ENCODE assay signal across 10 cellular contexts in genomic region chr11:44096360-44097188, GRCh38. TPM values are rescaled to one million over a fixed set of nuclear protein-coding genes. Genes with fewer than 3 reads are reported as not detected.
DNase-seq lines count a peak whose midpoint lies in the region; ATAC-seq, FAIRE-seq and TF ChIP-seq lines count a peak whose summit lies in the region.
"Had no signal": no experiment of that assay in that cellular context is flagged by ENCODE, and none has a peak within 500 bp of the region (broad histone marks: within the 10 kb centered on the region; RNA-seq: fewer than 3 reads in every experiment).

No MANE protein-coding gene starts in this region.

- H3K9me3 ChIP-seq in OCI-LY3 (ENCODE audit: insufficient read depth, low read length) (no peaks in the 10 kb centered on the region), muscle layer of duodenum (ENCODE audit: control insufficient read depth in 1 of 2, low read length in 2 of 2) (no peaks in the 10 kb centered on the region)
- H3K9me3 ChIP-seq in effector memory CD4-positive, alpha-beta T cell (ENCODE audit: control insufficient read depth, low read length) = no peaks in the 10 kb centered on the region

- H3K4me2 ChIP-seq in OCI-LY3 (ENCODE audit: low read length) = peak overlapping the region; percentile 92

- H3K36me3 ChIP-seq in OCI-LY3 (replicated peaks; ENCODE audit: low read depth, low read length) = no peaks in the 10 kb centered on the region
- H3K36me3 ChIP-seq in effector memory CD4-positive, alpha-beta T cell (ENCODE audit: control insufficient read depth, insufficient read depth, low read length) = no peaks in the 10 kb centered on the region
- H3K36me3 ChIP-seq in muscle layer of duodenum (ENCODE audit: control insufficient read depth in 1 of 2, insufficient read depth in 2 of 2, low read length in 2 of 2) = no peaks in the 10 kb centered on the region

- H3K79me2 ChIP-seq in OCI-LY3 (ENCODE audit: low read length) = peaks cover 19% of the 10 kb centered on the region

- H3K27ac Mint-ChIP-seq in T-helper 2 cell treated with Interferon-gamma antibody and Interleukin-4, amounts not matched to agents 5 μg/mL and 100 μg/mL, for 36 hours = no peak overlapping the region

- H3K4me1 ChIP-seq in OCI-LY3 (ENCODE audit: low read length) (peaks cover 16% of the 10 kb centered on the region), muscle layer of duodenum (ENCODE audit: control insufficient read depth in 1 of 2, insufficient read depth in 2 of 2, low read length in 2 of 2) (peaks cover 0 to 8% of the 10 kb centered on the region in 2 donors)
- H3K4me1 ChIP-seq in effector memory CD4-positive, alpha-beta T cell (ENCODE audit: control insufficient read depth, insufficient read depth, low read length, poor library complexity, severe bottlenecking) = peaks cover 13% of the 10 kb centered on the region

- TF ChIP-seq CTCF in OCI-LY3 (IDR thresholded peaks at IDR 0.05; ENCODE audit: low read depth, low read length) = no peak

- peaks cover 3% of the 10 kb centered on the region for H3K36me3 Mint-ChIP-seq in T-helper 2 cell treated with Interferon-gamma antibody and Interleukin-4, amounts not matched to agents 5 μg/mL and 100 μg/mL, for 36 hours (ENCODE audit: low read depth)

- H3K4me3 ChIP-seq in OCI-LY3 (ENCODE audit: low read length) = peak overlapping the region; percentile 95
- H3K4me3 ChIP-seq in effector memory CD4-positive, alpha-beta T cell (ENCODE audit: insufficient read depth, low read depth, low read length, poor library complexity, severe bottlenecking) = peak overlapping the region; percentile 93
- H3K4me3 ChIP-seq in muscle layer of duodenum (ENCODE audit: low read depth in 1 of 2, low read length in 2 of 2) = peak overlapping the region; percentile 64 to 92

- H3K9me3 Mint-ChIP-seq in T-helper 2 cell treated with Interferon-gamma antibody and Interleukin-4, amounts not matched to agents 5 μg/mL and 100 μg/mL, for 36 hours = no peaks in the 10 kb centered on the region

- H3K27me3 ChIP-seq in OCI-LY3 (ENCODE audit: low read depth, low read length) (no peaks in the 10 kb centered on the region), muscle layer of duodenum (ENCODE audit: low read depth, low read length) (no peaks in the 10 kb centered on the region)
- H3K27me3 ChIP-seq in effector memory CD4-positive, alpha-beta T cell (replicated peaks; ENCODE audit: control insufficient read depth, insufficient read depth, low read length, poor library complexity, severe bottlenecking) = no peaks in the 10 kb centered on the region

- H3K4me3 Mint-ChIP-seq in T-helper 2 cell treated with Interferon-gamma antibody and Interleukin-4, amounts not matched to agents 5 μg/mL and 100 μg/mL, for 36 hours = peak overlapping the region; percentile 86

- H3K4me1 Mint-ChIP-seq in T-helper 2 cell treated with Interferon-gamma antibody and Interleukin-4, amounts not matched to agents 5 μg/mL and 100 μg/mL, for 36 hours (ENCODE audit: low read depth) = peaks cover 22% of the 10 kb centered on the region

- H2AFZ ChIP-seq in OCI-LY3 (ENCODE audit: low read depth, low read length) = no peak overlapping the region

- FAIRE-seq in frontal cortex (lab: Jason Lieb, UNC) = no peak
- FAIRE-seq: endometrium, G401.6 had no signal

- no peaks in the 10 kb centered on the region for H4K20me1 ChIP-seq in OCI-LY3 (ENCODE audit: insufficient read depth, low read length)

- peak overlapping the region; percentile 73 for H3K9ac ChIP-seq in OCI-LY3 (ENCODE audit: low read length)

- peaks cover 2% of the 10 kb centered on the region for H3K27me3 Mint-ChIP-seq in T-helper 2 cell treated with Interferon-gamma antibody and Interleukin-4, amounts not matched to agents 5 μg/mL and 100 μg/mL, for 36 hours (ENCODE audit: low read depth)

- no peak for DNase-seq in T-helper 2 cell treated with Interferon-gamma antibody and Interleukin-4, amounts not matched to agents 5 μg/mL and 100 μg/mL, for 36 hours (ENCODE audit: low spot score)
- DNase-seq in T-helper 2 cell (no peak), frontal cortex (ENCODE audit: low spot score in 2 of 2) (no peak), NCI-H1092 treated with DMSO at 0.1 percent for 48 hours (lab: John Stamatoyannopoulos, UW) (no peak)
- no peak for DNase-seq in effector memory CD4-positive, alpha-beta T cell

- no peak overlapping the region for H3K27ac ChIP-seq in OCI-LY3 (ENCODE audit: low read length)
- peak overlapping the region; percentile 69 for H3K27ac ChIP-seq in effector memory CD4-positive, alpha-beta T cell (ENCODE audit: insufficient read depth, low read length, poor library complexity, severe bottlenecking)
- no peak overlapping the region for H3K27ac ChIP-seq in muscle layer of duodenum (ENCODE audit: low read length)

- ATAC-seq in HG02610 (IDR thresholded peaks at IDR 0.05; ENCODE audit: unreplicated experiment) = no peak

RNA-seq across cellular contexts. Expression of gene EXT2, which starts 1.1 kb away (rescaled TPM):
- total RNA-seq in frontal cortex = 142 TPM

RNA-seq across cellular contexts. Expression of gene ACCS, which starts 30.5 kb away (rescaled TPM):
- 5.3 TPM for total RNA-seq in frontal cortex

RNA-seq across cellular contexts. Expression of gene ACCSL, which starts 48.8 kb away (rescaled TPM):
- not detected for total RNA-seq in frontal cortex
